In genomic region chr7:107322015-107322414, GRCh38 we compare ENCODE assay signal across 1 cellular context.
TF ChIP-seq lines count a peak whose summit lies in the region.

No MANE protein-coding gene starts in this region.

TF ChIP-seq in K562, 482 proteins besides CTCF, POLR2A, EP300 and RAD21 (continued from another document and continues in another):
- TF ChIP-seq SOX6 (IDR thresholded peaks at IDR 0.05): peak; percentile 87
- TF ChIP-seq DNMT1 (IDR thresholded peaks at IDR 0.05): no peak
- no peak for TF ChIP-seq ZNF644 (tag; IDR thresholded peaks at IDR 0.05; ENCODE audit: low read depth)
- no peak for TF ChIP-seq ZBTB26 (CRISPR knock-in tag; IDR thresholded peaks at IDR 0.05)
- TF ChIP-seq L3MBTL2 (IDR thresholded peaks at IDR 0.05): peak; percentile 53
- TF ChIP-seq PHTF2 (CRISPR knock-in tag; IDR thresholded peaks at IDR 0.05): no peak
- no peak for TF ChIP-seq FOS (IDR thresholded peaks at IDR 0.05; ENCODE audit: extremely low read depth, insufficient read length)
- no peak for TF ChIP-seq SIRT6 (IDR thresholded peaks at IDR 0.05; ENCODE audit: low read depth, low read length)
- TF ChIP-seq PHB (CRISPR knock-in tag; IDR thresholded peaks at IDR 0.05): no peak
- no peak for TF ChIP-seq THRAP3 (IDR thresholded peaks at IDR 0.05; ENCODE audit: borderline replicate concordance)
- no peak for TF ChIP-seq ETS2 (tag; IDR thresholded peaks at IDR 0.05; ENCODE audit: borderline replicate concordance, poor library complexity, severe bottlenecking)
- no peak for TF ChIP-seq MYNN (IDR thresholded peaks at IDR 0.05)
- TF ChIP-seq MYNN (CRISPR knock-in tag; IDR thresholded peaks at IDR 0.05): no peak
- no peak for TF ChIP-seq TRIM28 (IDR thresholded peaks at IDR 0.05)
- TF ChIP-seq CTBP1 (IDR thresholded peaks at IDR 0.05; ENCODE audit: borderline replicate concordance): peak; percentile 71; the same call in 1 of the 2 replicates
- TF ChIP-seq PATZ1 (CRISPR knock-in tag; IDR thresholded peaks at IDR 0.05; ENCODE audit: borderline replicate concordance): no peak
- peak; percentile 93 for TF ChIP-seq BHLHE40 (IDR thresholded peaks at IDR 0.05; ENCODE audit: low read length)
- TF ChIP-seq TARDBP (IDR thresholded peaks at IDR 0.05): no peak
- TF ChIP-seq AFF1 (IDR thresholded peaks at IDR 0.05; ENCODE audit: low read depth in 1 of 2, partially characterized antibody in 2 of 2): peak in 1 of 2 experiments; percentile 57
- TF ChIP-seq EP400 (IDR thresholded peaks at IDR 0.05): no peak
- no peak for TF ChIP-seq FOXJ3 (CRISPR knock-in tag; IDR thresholded peaks at IDR 0.05)
- no peak for TF ChIP-seq RFX5 (IDR thresholded peaks at IDR 0.05; ENCODE audit: low read depth, low read length)
- no peak for TF ChIP-seq GMEB1 (CRISPR knock-in tag; IDR thresholded peaks at IDR 0.05)
- no peak for TF ChIP-seq CBX8 (IDR thresholded peaks at IDR 0.05; ENCODE audit: borderline replicate concordance, extremely low read depth, low read depth, low read length, poor library complexity, severe bottlenecking)
- no peak for TF ChIP-seq ETS1 (conservative IDR thresholded peaks at IDR 0.05; ENCODE audit: control insufficient read depth, low read depth, low read length)
- TF ChIP-seq HEY1 (CRISPR knock-in tag; IDR thresholded peaks at IDR 0.05; ENCODE audit: borderline replicate concordance): no peak
- no peak for TF ChIP-seq ILF3 (IDR thresholded peaks at IDR 0.05; ENCODE audit: borderline replicate concordance)
- no peak for TF ChIP-seq SIN3B (IDR thresholded peaks at IDR 0.05; ENCODE audit: low read depth)
- TF ChIP-seq KDM2B (CRISPR knock-in tag; IDR thresholded peaks at IDR 0.05): no peak
- no peak for TF ChIP-seq ZNF3 (CRISPR knock-in tag; IDR thresholded peaks at IDR 0.05)
- no peak for TF ChIP-seq PRPF4 (IDR thresholded peaks at IDR 0.05; ENCODE audit: insufficient read depth, low read depth, low read length, poor library complexity, severe bottlenecking)
- TF ChIP-seq ZNF561 (CRISPR knock-in tag; conservative IDR thresholded peaks at IDR 0.05): no peak
- TF ChIP-seq CCNT2 (IDR thresholded peaks at IDR 0.05; ENCODE audit: borderline replicate concordance, extremely low read depth, insufficient read length, low read depth, low read length): peak; percentile 17
- TF ChIP-seq CBX3 (IDR thresholded peaks at IDR 0.05; ENCODE audit: borderline replicate concordance in 1 of 2, low read length in 2 of 2): peak in 1 of 2 experiments; percentile 76; a peak in 1 of 3 replicates
- no peak for TF ChIP-seq CSDE1 (IDR thresholded peaks at IDR 0.05)
- no peak for TF ChIP-seq TAF9B (IDR thresholded peaks at IDR 0.05; ENCODE audit: partially characterized antibody)
- no peak for TF ChIP-seq PHB2 (IDR thresholded peaks at IDR 0.05; ENCODE audit: low read depth)
- no peak for TF ChIP-seq CHD4 (IDR thresholded peaks at IDR 0.05; ENCODE audit: insufficient read depth, insufficient replicate concordance, low read depth, low read length, poor library complexity, severe bottlenecking)
- TF ChIP-seq SAFB2 (IDR thresholded peaks at IDR 0.05; ENCODE audit: borderline replicate concordance, low read depth, low read length, severe bottlenecking): no peak
- TF ChIP-seq ERF (CRISPR knock-in tag; IDR thresholded peaks at IDR 0.05): no peak
- TF ChIP-seq NFATC3 (IDR thresholded peaks at IDR 0.05): no peak
- TF ChIP-seq DPF2 (IDR thresholded peaks at IDR 0.05): peak; percentile 87
- TF ChIP-seq, protein P1, sequence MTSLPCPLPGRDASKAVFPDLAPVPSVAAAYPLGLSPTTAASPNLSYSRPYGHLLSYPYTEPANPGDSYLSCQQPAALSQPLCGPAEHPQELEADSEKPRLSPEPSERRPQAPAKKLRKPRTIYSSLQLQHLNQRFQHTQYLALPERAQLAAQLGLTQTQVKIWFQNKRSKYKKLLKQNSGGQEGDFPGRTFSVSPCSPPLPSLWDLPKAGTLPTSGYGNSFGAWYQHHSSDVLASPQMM (CRISPR knock-in tag; IDR thresholded peaks at IDR 0.05): no peak
- TF ChIP-seq MEF2A (IDR thresholded peaks at IDR 0.05; ENCODE audit: control insufficient read depth, low read depth, low read length): no peak
- TF ChIP-seq HES1 (IDR thresholded peaks at IDR 0.05; ENCODE audit: low read depth): no peak; the same call in 1 of the 2 replicates
- no peak for TF ChIP-seq ZNF830 (CRISPR knock-in tag; IDR thresholded peaks at IDR 0.05)
- TF ChIP-seq PHF8 (IDR thresholded peaks at IDR 0.05; ENCODE audit: borderline replicate concordance, low read length): no peak
- TF ChIP-seq PURB (CRISPR knock-in tag; IDR thresholded peaks at IDR 0.05; ENCODE audit: low read depth): no peak
- no peak for TF ChIP-seq NR2C1 (IDR thresholded peaks at IDR 0.05)
- TF ChIP-seq NR2C1 (tag; IDR thresholded peaks at IDR 0.05): no peak; the same call in 1 of the 2 replicates
- TF ChIP-seq ZBTB33 (CRISPR knock-in tag; IDR thresholded peaks at IDR 0.05): no peak
- TF ChIP-seq FIP1L1 (IDR thresholded peaks at IDR 0.05; ENCODE audit: low read depth, low read length, poor library complexity, severe bottlenecking): no peak
- TF ChIP-seq, protein P2, sequence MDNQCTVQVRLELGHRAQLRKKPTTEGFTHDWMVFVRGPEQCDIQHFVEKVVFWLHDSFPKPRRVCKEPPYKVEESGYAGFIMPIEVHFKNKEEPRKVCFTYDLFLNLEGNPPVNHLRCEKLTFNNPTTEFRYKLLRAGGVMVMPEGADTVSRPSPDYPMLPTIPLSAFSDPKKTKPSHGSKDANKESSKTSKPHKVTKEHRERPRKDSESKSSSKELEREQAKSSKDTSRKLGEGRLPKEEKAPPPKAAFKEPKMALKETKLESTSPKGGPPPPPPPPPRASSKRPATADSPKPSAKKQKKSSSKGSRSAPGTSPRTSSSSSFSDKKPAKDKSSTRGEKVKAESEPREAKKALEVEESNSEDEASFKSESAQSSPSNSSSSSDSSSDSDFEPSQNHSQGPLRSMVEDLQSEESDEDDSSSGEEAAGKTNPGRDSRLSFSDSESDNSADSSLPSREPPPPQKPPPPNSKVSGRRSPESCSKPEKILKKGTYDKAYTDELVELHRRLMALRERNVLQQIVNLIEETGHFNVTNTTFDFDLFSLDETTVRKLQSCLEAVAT (IDR thresholded peaks at IDR 0.05): peak in 1 of 2 experiments; percentile 24; a peak in 1 of 4 replicates
- TF ChIP-seq, protein P3, sequence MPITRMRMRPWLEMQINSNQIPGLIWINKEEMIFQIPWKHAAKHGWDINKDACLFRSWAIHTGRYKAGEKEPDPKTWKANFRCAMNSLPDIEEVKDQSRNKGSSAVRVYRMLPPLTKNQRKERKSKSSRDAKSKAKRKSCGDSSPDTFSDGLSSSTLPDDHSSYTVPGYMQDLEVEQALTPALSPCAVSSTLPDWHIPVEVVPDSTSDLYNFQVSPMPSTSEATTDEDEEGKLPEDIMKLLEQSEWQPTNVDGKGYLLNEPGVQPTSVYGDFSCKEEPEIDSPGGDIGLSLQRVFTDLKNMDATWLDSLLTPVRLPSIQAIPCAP (CRISPR knock-in tag; IDR thresholded peaks at IDR 0.05; ENCODE audit: borderline replicate concordance): no peak
- TF ChIP-seq MAZ (CRISPR knock-in tag; conservative IDR thresholded peaks at IDR 0.05 in 1 of 2, IDR thresholded peaks at IDR 0.05 in 1 of 2): no peak
- TF ChIP-seq ZNF740 (CRISPR knock-in tag; IDR thresholded peaks at IDR 0.05): no peak
- TF ChIP-seq ZNF740 (tag; IDR thresholded peaks at IDR 0.05): no peak
